In the genomic region with DNA sequence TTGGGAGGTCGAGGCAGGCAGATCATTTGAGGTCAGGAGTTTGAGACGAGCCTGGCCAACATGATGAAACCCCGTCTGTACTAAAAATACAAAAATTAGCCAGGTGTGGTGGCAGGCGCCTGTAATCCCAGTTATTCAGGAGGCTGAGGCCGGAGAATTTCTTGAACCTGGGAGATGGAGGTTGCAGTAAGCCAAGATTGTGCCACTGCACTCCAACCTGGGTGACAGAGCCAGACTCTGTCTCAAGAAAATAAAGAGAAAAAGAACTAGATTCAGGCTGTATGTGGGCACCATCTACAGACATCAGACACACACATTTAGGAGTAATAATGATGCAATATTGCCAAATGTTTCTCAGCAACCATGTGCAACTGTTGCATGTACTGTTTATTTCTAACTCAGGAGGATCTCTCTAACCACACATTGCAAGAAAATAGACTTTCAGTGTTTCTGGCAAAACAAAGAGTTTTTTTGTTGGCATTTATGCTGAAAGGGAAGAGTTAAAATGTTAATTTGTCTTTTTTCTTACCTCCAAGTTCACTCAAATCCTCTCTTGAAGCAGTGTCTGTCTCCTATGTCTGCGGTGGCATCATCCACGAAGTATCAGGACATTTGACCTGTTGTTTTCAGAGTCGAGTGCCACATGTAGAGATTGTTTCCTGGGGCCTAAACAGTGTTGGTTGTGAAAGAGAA, we compare ENCODE assay signal across 14 cellular contexts. TPM values are rescaled to one million over a fixed set of nuclear protein-coding genes. Genes with fewer than 3 reads are reported as not detected.
A peak's percentile ranks its signal among the peaks of the same experiment; 100 is the strongest.
DNase-seq lines count a peak whose midpoint lies in the region; ATAC-seq and TF ChIP-seq lines count a peak whose summit lies in the region.
"Had no signal": no experiment of that assay in that cellular context is flagged by ENCODE, and none has a peak within 500 bp of the region (broad histone marks: within the 10 kb centered on the region; RNA-seq: fewer than 3 reads in every experiment).

No MANE protein-coding gene starts in this region.

- peak overlapping the region; percentile 56 for H2AFZ ChIP-seq in PC-9

- BruUV-seq in MCF 10A (replicated peaks; lab: Mats Ljungman, UMichigan): no TSS peak
- BruUV-seq in PC-9 (replicated peaks; lab: Mats Ljungman, UMichigan): no TSS peak

- no peaks in the 10 kb centered on the region for H3F3A ChIP-seq in PC-9 (ENCODE audit: insufficient read depth, low read depth)

- H3K4me2 ChIP-seq in PC-9: no peak overlapping the region

- H3K4me3 ChIP-seq in breast epithelium (no peak overlapping the region), PC-9 (no peak overlapping the region), uterus (no peak overlapping the region)
- H3K4me3 ChIP-seq: ovary had no signal

- H3K4me1 ChIP-seq in breast epithelium (no peaks in the 10 kb centered on the region), PC-9 (replicated peaks; ENCODE audit: insufficient read depth) (peaks cover 6% of the 10 kb centered on the region; the same call in 1 of the 2 replicates), uterus (no peaks in the 10 kb centered on the region)

- TF ChIP-seq CTCF in MCF 10A (IDR thresholded peaks at IDR 0.05; ENCODE audit: unreplicated experiment): no peak
- TF ChIP-seq CTCF in breast epithelium (IDR thresholded peaks at IDR 0.05): no peak
- no peak for TF ChIP-seq CTCF in PC-9 (conservative IDR thresholded peaks at IDR 0.05)
- no peak for TF ChIP-seq CTCF in uterus (IDR thresholded peaks at IDR 0.05)

- no peaks in the 10 kb centered on the region for H3K27me3 Mint-ChIP-seq in MCF 10A (ENCODE audit: insufficient read depth, unreplicated experiment)

- POLR2A ChIA-PET in MCF 10A (lab: Yijun Ruan, JAX) (no interaction called here), PC-9 (lab: Charles Lee; ENCODE audit: unreplicated experiment) (no interaction called here)

- TF ChIP-seq POLR2A in breast epithelium (IDR thresholded peaks at IDR 0.05) (no peak), uterus (IDR thresholded peaks at IDR 0.05) (no peak)

- ATAC-seq in HG02973 (IDR thresholded peaks at IDR 0.05; ENCODE audit: unreplicated experiment): no peak

- H3K79me2 ChIP-seq in PC-9 (ENCODE audit: low read depth): no peaks in the 10 kb centered on the region

- intact Hi-C loops in MCF 10A (cut with micrococcal nuclease): no loop called here
- intact Hi-C loops in breast epithelium (cut with DNase I; ENCODE audit: low total_unique reads): no loop called here
- intact Hi-C loops in PC-9 (cut with micrococcal nuclease; ENCODE audit: unreplicated experiment): no loop called here
- intact Hi-C loops in uterus (cut with DNase I; ENCODE audit: low total_unique reads): no loop called here

- CTCF ChIA-PET in MCF 10A (lab: Yijun Ruan, JAX): interaction anchor here (0.7 to 1.0 kb wide), 2 partner anchors 163 to 205 kb away, joined by 3 read pairs; partner anchors contain the start of gene COL27A1
- CTCF ChIA-PET in PC-9 (lab: Charles Lee): no interaction called here

- H3K36me3 ChIP-seq in breast epithelium: no peaks in the 10 kb centered on the region
- no peaks in the 10 kb centered on the region for H3K36me3 ChIP-seq in PC-9 (ENCODE audit: low read depth)
- no peaks in the 10 kb centered on the region for H3K36me3 ChIP-seq in uterus
- H3K36me3 ChIP-seq: ovary had no signal

- H3K9me3 ChIP-seq in breast epithelium (peaks cover 0 to 7% of the 10 kb centered on the region in 2 donors), PC-9 (ENCODE audit: insufficient read depth, low read depth) (no peaks in the 10 kb centered on the region), uterus (no peaks in the 10 kb centered on the region)
- H3K9me3 ChIP-seq: ovary had no signal

- H3K36me3 Mint-ChIP-seq in MCF 10A (ENCODE audit: insufficient read depth, unreplicated experiment): no peaks in the 10 kb centered on the region

- no peaks in the 10 kb centered on the region for H3K9me3 Mint-ChIP-seq in MCF 10A (ENCODE audit: unreplicated experiment)
- H3K9me3 Mint-ChIP-seq: H9 had no signal

- H3K27ac Mint-ChIP-seq in MCF 10A (ENCODE audit: low read depth, unreplicated experiment): peak overlapping the region; percentile 42

- no peak overlapping the region for H3K4me3 Mint-ChIP-seq in MCF 10A (ENCODE audit: unreplicated experiment)
- H3K4me3 Mint-ChIP-seq: H9 had no signal

- peak; percentile 59 for DNase-seq in MCF 10A (ENCODE audit: unreplicated experiment)
- no peak for DNase-seq in breast epithelium (ENCODE audit: low spot score in 2 of 2)
- DNase-seq in PC-9: no peak
- DNase-seq in fibroblast of peridontal ligament (ENCODE audit: extremely low read depth): peak; percentile 93
- peak; percentile 1 to 3 for DNase-seq in uterus
- DNase-seq in T1000 (lab: John Stamatoyannopoulos, UW): no peak
- no peak for DNase-seq in D341Med (ENCODE audit: low spot score)
- DNase-seq: COR-L47; effector CD4-positive, alpha-beta T cell; H9; NCI-H2081 had no signal

- H3K27me3 ChIP-seq in breast epithelium: no peaks in the 10 kb centered on the region
- H3K27me3 ChIP-seq in PC-9 (ENCODE audit: insufficient read depth, low read depth): no peaks in the 10 kb centered on the region
- H3K27me3 ChIP-seq in uterus: no peaks in the 10 kb centered on the region
- H3K27me3 ChIP-seq: ovary had no signal

- H3K27ac ChIP-seq in breast epithelium: no peak overlapping the region
- H3K27ac ChIP-seq in PC-9: no peak overlapping the region
- H3K27ac ChIP-seq in uterus: no peak overlapping the region
- H3K27ac ChIP-seq: ovary had no signal

- no peaks in the 10 kb centered on the region for H4K20me1 ChIP-seq in PC-9 (ENCODE audit: insufficient read depth)

- H3K9me2 ChIP-seq in PC-9 (ENCODE audit: insufficient read depth): no peaks in the 10 kb centered on the region

- peaks cover 13% of the 10 kb centered on the region for H3K4me1 Mint-ChIP-seq in MCF 10A (ENCODE audit: insufficient read depth, unreplicated experiment)

RNA-seq across cellular contexts. Expression of gene ORM1, which starts 5.1 kb away (rescaled TPM):
- total RNA-seq in MCF 10A (2022): not detected in 2 replicates
- total RNA-seq in breast epithelium: 1 to 10 TPM in 1 of 3 donors, not detected in 2; 8.3 TPM
- not detected in 2 replicates for total RNA-seq in PC-9 (2021)
- total RNA-seq in uterus: 1 to 10 TPM in 2 of 4 donors, not detected in 2; 1.9 to 2.4 TPM
- total RNA-seq: T-helper 1 cell treated with Interleukin-12 subunit alpha and Interleukin-12 subunit beta and Interleukin-4 antibody, amounts not matched to agents 30 ng/mL and 1 ng/mL, for 36 hours had no signal

RNA-seq across cellular contexts. Expression of gene ORM2, which starts 11.9 kb away (rescaled TPM):
- total RNA-seq in MCF 10A (2022) (not detected in 2 replicates), breast epithelium (1 to 10 TPM in 2 of 3 donors, not detected in 1; 1.6 to 2.9 TPM), PC-9 (2021) (not detected in 2 replicates), uterus (1 to 10 TPM in 1 of 4 donors, not detected in 3; 1.2 TPM)
- total RNA-seq: T-helper 1 cell treated with Interleukin-12 subunit alpha and Interleukin-12 subunit beta and Interleukin-4 antibody, amounts not matched to agents 30 ng/mL and 1 ng/mL, for 36 hours had no signal

Comparison
In these comparisons a context has a peak if more than half of its experiments do, and no peak if none do; other contexts are left out.
1. DNase-seq: peak in MCF 10A (single experiment), fibroblast of peridontal ligament (single experiment) and uterus (2 of 2); none in breast epithelium (0 of 2), PC-9 (0 of 2), T1000 (single experiment) and D341Med (single experiment).